In genomic region chr12:122862110-122862634, GRCh38 we compare ENCODE assay signal across 14 cellular contexts. TPM values are rescaled to one million over a fixed set of nuclear protein-coding genes. Genes with fewer than 3 reads are reported as not detected.
A peak's percentile ranks its signal among the peaks of the same experiment; 100 is the strongest.
DNase-seq lines count a peak whose midpoint lies in the region; ATAC-seq and TF ChIP-seq lines count a peak whose summit lies in the region.
"Had no signal": no experiment of that assay in that cellular context is flagged by ENCODE, and none has a peak within 500 bp of the region (broad histone marks: within the 10 kb centered on the region; RNA-seq: fewer than 3 reads in every experiment).

No MANE protein-coding gene starts in this region.

- H3K27ac ChIP-seq in Peyer's patch = peak overlapping the region in 3 of 4 donors; percentile 60 to 83 (median 80)
- peak overlapping the region in 3 of 4 donors; percentile 64 to 73 (median 68) for H3K27ac ChIP-seq in gastroesophageal sphincter
- peak overlapping the region; percentile 84 to 85 for H3K27ac ChIP-seq in mucosa of rectum (ENCODE audit: low read depth in 2 of 2, low read length in 2 of 2)
- H3K27ac ChIP-seq in transverse colon = peak overlapping the region; percentile 76 to 80 (median 78)
- H3K27ac ChIP-seq: GM23248 had no signal

- H3K9ac ChIP-seq in mucosa of rectum (ENCODE audit: low read depth in 1 of 2, low read length in 2 of 2) = peak overlapping the region in 1 of 2 donors; percentile 55
- H3K9ac ChIP-seq: GM23248 had no signal

- H3K4me3 ChIP-seq in Peyer's patch (no peak overlapping the region), gastroesophageal sphincter (no peak overlapping the region), mucosa of rectum (ENCODE audit: low read length in 2 of 2) (no peak overlapping the region), transverse colon (no peak overlapping the region)
- H3K4me3 ChIP-seq: GM23248, SK-N-MC had no signal

- intact Hi-C loops in transverse colon (cut with DNase I; ENCODE audit: low total_unique reads) = loop anchor here (5.0 kb wide), 1 partner anchor 90 kb away; no protein-coding TSS in a partner anchor

- peaks cover 0 to 47% (median 6%) of the 10 kb centered on the region in 4 donors for H3K4me1 ChIP-seq in Peyer's patch
- peaks cover 0 to 57% (median 24%) of the 10 kb centered on the region in 3 donors for H3K4me1 ChIP-seq in gastroesophageal sphincter
- H3K4me1 ChIP-seq in mucosa of rectum (ENCODE audit: control insufficient read depth in 2 of 2, insufficient read depth in 2 of 2, low read length in 2 of 2) = peaks cover 21 to 22% of the 10 kb centered on the region in 2 donors
- H3K4me1 ChIP-seq in transverse colon = peaks cover 12 to 34% (median 23%) of the 10 kb centered on the region in 4 donors

- TF ChIP-seq EP300 in gastroesophageal sphincter (IDR thresholded peaks at IDR 0.05) (no peak), transverse colon (IDR thresholded peaks at IDR 0.05; ENCODE audit: low read depth) (no peak)

- TF ChIP-seq POLR2A in Peyer's patch (IDR thresholded peaks at IDR 0.05) (no peak), gastroesophageal sphincter (IDR thresholded peaks at IDR 0.05) (no peak), transverse colon (IDR thresholded peaks at IDR 0.05) (no peak)

- H3K36me3 ChIP-seq in Peyer's patch (peaks cover 0 to 56% (median 0%) of the 10 kb centered on the region in 3 donors), gastroesophageal sphincter (peaks cover 0 to 58% of the 10 kb centered on the region in 2 donors), mucosa of rectum (ENCODE audit: control insufficient read depth in 2 of 2, insufficient read depth in 2 of 2, low read length in 2 of 2) (peaks cover 28 to 39% of the 10 kb centered on the region in 2 donors), transverse colon (no peaks in the 10 kb centered on the region)

- H3K27me3 ChIP-seq in Peyer's patch (no peaks in the 10 kb centered on the region), gastroesophageal sphincter (no peaks in the 10 kb centered on the region), mucosa of rectum (ENCODE audit: control insufficient read depth in 2 of 2, insufficient read depth in 2 of 2, low read length in 2 of 2) (no peaks in the 10 kb centered on the region), transverse colon (no peaks in the 10 kb centered on the region)

- H3K9me3 ChIP-seq in Peyer's patch (no peaks in the 10 kb centered on the region), gastroesophageal sphincter (no peaks in the 10 kb centered on the region), mucosa of rectum (ENCODE audit: control insufficient read depth in 2 of 2, low read length in 2 of 2) (no peaks in the 10 kb centered on the region), transverse colon (no peaks in the 10 kb centered on the region)
- H3K9me3 ChIP-seq: Caco-2 had no signal

- DNase-seq in Peyer's patch = no peak
- DNase-seq in transverse colon = no peak
- DNase-seq in NK-92 treated with Interleukin-12 subunit alpha and Interleukin-12 subunit beta, amount 100 ng/mL, for 24 hours (lab: John Stamatoyannopoulos, UW) = no peak
- DNase-seq in NCI-H187 (lab: John Stamatoyannopoulos, UW) = no peak
- DNase-seq: activated T-cell treated with anti-CD3 and anti-CD28 coated beads, Interleukin-2, amount 50 U/mL, for 72 hours; GM23248; NCI-H1694; NCI-H748 treated with DMSO at 0.1 percent for 48 hours had no signal

- in situ Hi-C loops in transverse colon (cut with MboI; ENCODE audit: low pct_ligation_motif_present in 1 of 4, low pct_unique_long_range_greater_than_20kb in 1 of 4, low sequenced_read_pairs in 3 of 4) = loop anchor here in 3 of 4 donors (5.0 to 25.0 kb wide), 2 partner anchors 90 to 375 kb away; partner anchors contain the start of genes MPHOSPH9 (in 2 of the 3) and MTRFR (in 2 of the 3)

- 17 to 40% methylated on average over 1 to 5 of the region's 20 CpGs for WGBS in gastroesophageal sphincter (ENCODE audit: low coverage in 1 of 2), 2 donors
- 47 to 72% methylated on average over 6 to 19 of the region's 20 CpGs for WGBS in transverse colon (ENCODE audit: low coverage in 1 of 2), 2 donors

- ATAC-seq in gastroesophageal sphincter (no peak), GM21390 (IDR thresholded peaks at IDR 0.05; ENCODE audit: unreplicated experiment) (no peak), GM18870 (IDR thresholded peaks at IDR 0.05; ENCODE audit: unreplicated experiment) (no peak)
- ATAC-seq: activated T-cell treated with anti-CD3 and anti-CD28 coated beads, Interleukin-2, amount 50 U/mL, for 72 hours had no signal

- TF ChIP-seq CTCF in Peyer's patch (IDR thresholded peaks at IDR 0.05) (no peak), gastroesophageal sphincter (IDR thresholded peaks at IDR 0.05) (no peak), transverse colon (IDR thresholded peaks at IDR 0.05) (no peak)

RNA-seq across cellular contexts. Expression of gene HIP1R, which starts 26.9 kb away (rescaled TPM):
- total RNA-seq in Peyer's patch (100 to 1,000 TPM; 208 to 265 (median 238) TPM), gastroesophageal sphincter (10 to 100 TPM; 10.2 to 32.5 (median 23.9) TPM), transverse colon (100 to 1,000 TPM in 2 of 4 donors, 10 to 100 TPM in 2; 72.4 to 459 (median 146) TPM)

RNA-seq across cellular contexts. Expression of gene VPS37B, which starts 33.8 kb away (rescaled TPM):
- total RNA-seq in Peyer's patch (10 to 100 TPM; 49.5 to 92.8 (median 58.4) TPM), gastroesophageal sphincter (10 to 100 TPM; 23.4 to 47.4 (median 29.3) TPM), transverse colon (100 to 1,000 TPM in 2 of 4 donors, 10 to 100 TPM in 2; 46.6 to 126 (median 104) TPM)
